Comparison of ENCODE assay signal across 1 cellular context in the genomic region with DNA sequence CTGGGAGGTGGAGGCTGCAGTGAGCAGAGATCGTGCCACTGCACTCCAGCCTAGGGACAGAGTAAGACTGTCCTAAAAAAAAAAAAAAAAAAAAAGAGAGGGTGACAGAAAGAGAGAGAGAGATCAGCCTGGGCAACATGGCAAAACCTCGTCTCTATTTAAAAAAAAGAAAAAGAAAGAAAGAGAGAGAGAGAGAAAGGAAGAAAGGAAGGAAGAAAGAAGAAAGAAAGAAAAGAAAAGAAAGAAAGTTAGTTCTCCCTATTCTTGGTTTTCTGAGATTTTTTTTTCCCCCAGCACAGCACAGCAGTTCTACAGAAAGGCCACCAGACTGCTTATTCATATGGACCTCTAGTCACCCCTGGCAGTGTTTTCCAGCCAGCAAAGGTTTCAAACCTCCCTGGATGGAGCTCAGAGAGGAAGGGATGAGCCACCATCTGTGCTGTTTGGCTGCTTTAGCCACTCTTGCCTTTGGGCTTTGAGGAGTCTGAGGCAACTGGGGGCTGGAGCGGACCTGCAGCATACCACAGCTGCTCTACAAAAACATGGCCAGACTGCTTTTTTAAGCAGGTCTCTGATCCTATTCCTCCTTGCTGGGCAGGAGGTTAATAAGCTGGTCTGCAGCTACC.
TF ChIP-seq lines count a peak whose summit lies in the region.

No MANE protein-coding gene starts in this region.

TF ChIP-seq in IMR-90, 13 proteins besides CTCF, POLR2A, EP300 and RAD21:
- TF ChIP-seq FOS (IDR thresholded peaks at IDR 0.05; ENCODE audit: low read depth, low read length) (no peak), RFX5 (IDR thresholded peaks at IDR 0.05; ENCODE audit: low read depth, low read length) (no peak), MXI1 (IDR thresholded peaks at IDR 0.05; ENCODE audit: borderline replicate concordance, low read depth, low read length) (no peak), MAZ (IDR thresholded peaks at IDR 0.05; ENCODE audit: borderline replicate concordance, low read depth, low read length) (no peak), RCOR1 (IDR thresholded peaks at IDR 0.05; ENCODE audit: insufficient replicate concordance, low read length) (no peak), SMC3 (IDR thresholded peaks at IDR 0.05; ENCODE audit: low read depth, low read length) (no peak), CHD1 (IDR thresholded peaks at IDR 0.05; ENCODE audit: low read depth, low read length) (no peak), NFE2L2 (IDR thresholded peaks at IDR 0.05; ENCODE audit: low read depth, low read length) (no peak)
